ENCODE assay signal across 28 cellular contexts in genomic region chr13:91930687-91931086, GRCh38.
"Had no signal": no experiment of that assay in that cellular context is flagged by ENCODE, and none has a peak within 500 bp of the region (broad histone marks: within the 10 kb centered on the region; RNA-seq: fewer than 3 reads in every experiment).

No MANE protein-coding gene starts in this region.

- H3K36me3 Mint-ChIP-seq: natural killer cell; neural progenitor cell; stimulated activated effector memory CD8-positive, alpha-beta T cell treated with anti-CD3 and anti-CD28 coated beads, Interleukin-12 subunit alpha, Interleukin-12 subunit beta, amount 100 ng/mL, for 72 hours; stimulated activated naive B cell treated with anti-CD40 and anti-IgM and Interleukin-4, amounts not matched to agents 10 μg/mL and 1 μg/mL and 100 μg/mL, for 72 hours; type B pancreatic cell had no signal

- H3K4me3 ChIP-seq: neural progenitor cell, ovary, psoas muscle, right lobe of liver, sigmoid colon, stomach, thoracic aorta, thyroid gland, transverse colon, upper lobe of right lung, uterus had no signal

- H3K9me3 ChIP-seq: ovary, psoas muscle, right lobe of liver, sigmoid colon, stomach, thoracic aorta, thyroid gland, transverse colon, upper lobe of right lung, uterus had no signal

- H3K9me3 Mint-ChIP-seq: nephron; neural progenitor cell; stimulated activated naive B cell treated with anti-CD40 and anti-IgM and Interleukin-4, amounts not matched to agents 10 μg/mL and 1 μg/mL and 100 μg/mL, for 72 hours; stimulated activated naive CD8-positive, alpha-beta T cell treated with anti-CD3 and anti-CD28 coated beads, Interleukin-15, Interleukin-2, amounts not matched to agents 100 ng/mL and 50 ng/mL, for 24 hours; type B pancreatic cell had no signal

- H3K27me3 ChIP-seq: neural progenitor cell, ovary, right lobe of liver, sigmoid colon, stomach, thyroid gland, transverse colon, upper lobe of right lung, uterus had no signal

- DNase-seq: natural killer cell; occipital lobe; ovary; posterior cingulate gyrus; psoas muscle; right cardiac atrium; right lobe of liver; sigmoid colon; small intestine; stimulated activated CD4-positive, alpha-beta T cell treated with anti-CD3 and anti-CD28 coated beads, Interleukin-15, amount 100 ng/mL, for 24 hours; stimulated activated CD4-positive, alpha-beta T cell treated with anti-CD3 and anti-CD28 coated beads, Interleukin-2, amount 100 ng/mL, for 24 hours; stimulated activated CD4-positive, alpha-beta T cell treated with anti-CD3 and anti-CD28 coated beads, Interleukin-2, amount 100 ng/mL, for 48 hours; stimulated activated CD4-positive, alpha-beta T cell treated with anti-CD3 and anti-CD28 coated beads, Interleukin-4, amount 100 ng/mL, for 24 hours; stimulated activated naive B cell treated with anti-CD40 and anti-IgM and Interleukin-4, amounts not matched to agents 10 μg/mL and 1 μg/mL and 100 μg/mL, for 72 hours; stimulated activated naive CD4-positive, alpha-beta T cell treated with Interleukin-2 at 50 U/mL for 16 hours; stomach; thyroid gland; transverse colon; upper lobe of right lung; uterus had no signal

- H3K27ac ChIP-seq: neural progenitor cell, ovary, parathyroid adenoma, psoas muscle, right lobe of liver, sigmoid colon, stomach, thoracic aorta, thyroid gland, transverse colon, upper lobe of right lung, uterus had no signal

- ATAC-seq: natural killer cell; psoas muscle; right cardiac atrium; right lobe of liver; stimulated activated effector memory CD8-positive, alpha-beta T cell treated with anti-CD3 and anti-CD28 coated beads, Interleukin-12 subunit alpha, Interleukin-12 subunit beta, amount 100 ng/mL, for 72 hours; stimulated activated naive B cell treated with anti-CD40 and anti-IgM and Interleukin-4, amounts not matched to agents 10 μg/mL and 1 μg/mL and 100 μg/mL, for 72 hours; upper lobe of right lung had no signal

- H3K4me1 ChIP-seq: neural progenitor cell, parathyroid adenoma, psoas muscle, right lobe of liver, sigmoid colon, stomach, thyroid gland, transverse colon, upper lobe of right lung, uterus had no signal

- H3K36me3 ChIP-seq: neural progenitor cell, ovary, right lobe of liver, sigmoid colon, stomach, thoracic aorta, thyroid gland, transverse colon, upper lobe of right lung, uterus had no signal

- H3K4me3 Mint-ChIP-seq: natural killer cell; nephron; neural progenitor cell; stimulated activated effector memory CD8-positive, alpha-beta T cell treated with anti-CD3 and anti-CD28 coated beads, Interleukin-12 subunit alpha, Interleukin-12 subunit beta, amount 100 ng/mL, for 72 hours; stimulated activated naive B cell treated with anti-CD40 and anti-IgM and Interleukin-4, amounts not matched to agents 10 μg/mL and 1 μg/mL and 100 μg/mL, for 72 hours; stimulated activated naive CD8-positive, alpha-beta T cell treated with anti-CD3 and anti-CD28 coated beads, Interleukin-15, Interleukin-2, amounts not matched to agents 100 ng/mL and 50 ng/mL, for 24 hours; type B pancreatic cell had no signal

- H3K27ac Mint-ChIP-seq: natural killer cell; nephron; neural progenitor cell; progenitor cell of endocrine pancreas; stimulated activated effector memory CD8-positive, alpha-beta T cell treated with anti-CD3 and anti-CD28 coated beads, Interleukin-12 subunit alpha, Interleukin-12 subunit beta, amount 100 ng/mL, for 72 hours; stimulated activated naive B cell treated with anti-CD40 and anti-IgM and Interleukin-4, amounts not matched to agents 10 μg/mL and 1 μg/mL and 100 μg/mL, for 72 hours; stimulated activated naive CD8-positive, alpha-beta T cell treated with anti-CD3 and anti-CD28 coated beads, Interleukin-15, Interleukin-2, amounts not matched to agents 100 ng/mL and 50 ng/mL, for 24 hours; type B pancreatic cell had no signal

- H3K4me1 Mint-ChIP-seq: natural killer cell; neural progenitor cell; stimulated activated effector memory CD8-positive, alpha-beta T cell treated with anti-CD3 and anti-CD28 coated beads, Interleukin-12 subunit alpha, Interleukin-12 subunit beta, amount 100 ng/mL, for 72 hours; stimulated activated naive B cell treated with anti-CD40 and anti-IgM and Interleukin-4, amounts not matched to agents 10 μg/mL and 1 μg/mL and 100 μg/mL, for 72 hours had no signal

- H3K27me3 Mint-ChIP-seq: stimulated activated naive B cell treated with anti-CD40 and anti-IgM and Interleukin-4, amounts not matched to agents 10 μg/mL and 1 μg/mL and 100 μg/mL, for 72 hours; stimulated activated naive CD8-positive, alpha-beta T cell treated with anti-CD3 and anti-CD28 coated beads, Interleukin-15, Interleukin-2, amounts not matched to agents 100 ng/mL and 50 ng/mL, for 24 hours; type B pancreatic cell had no signal
